In genomic region chr2:230383453-230383852, GRCh38 we compare ENCODE assay signal across 26 cellular contexts. TPM values are rescaled to one million over a fixed set of nuclear protein-coding genes. Genes with fewer than 3 reads are reported as not detected.
"Had no signal": no experiment of that assay in that cellular context is flagged by ENCODE, and none has a peak within 500 bp of the region (broad histone marks: within the 10 kb centered on the region; RNA-seq: fewer than 3 reads in every experiment).

No MANE protein-coding gene starts in this region.

- H3K36me3 ChIP-seq: pancreas, prostate gland, thoracic aorta, uterus had no signal

- H3K9me3 ChIP-seq: left lung, lower lobe of right lung, pancreas, prostate gland, suprapubic skin, thoracic aorta, tibial artery, uterus had no signal

- H3K27me3 ChIP-seq: left lung, pancreas, suprapubic skin, tibial artery, uterus had no signal

- H3K27ac ChIP-seq: left lung, lower lobe of right lung, pancreas, prostate gland, skin epidermis, suprapubic skin, thoracic aorta, tibial artery, uterus had no signal

- H3K4me3 ChIP-seq: left lung, lower lobe of right lung, pancreas, prostate gland, skin epidermis, suprapubic skin, thoracic aorta, tibial artery, uterus had no signal

- H3K4me1 ChIP-seq: left lung, lower lobe of right lung, pancreas, prostate gland, suprapubic skin, tibial artery, uterus had no signal

- DNase-seq: hypothalamus; immature natural killer cell; kidney; left colon; left lung; lower lobe of right lung; mesendoderm; naive B cell; natural killer cell; nucleus accumbens; pancreas; posterior cingulate gyrus; retina; right cardiac atrium; stimulated activated CD4-positive, alpha-beta T cell treated with anti-CD3 and anti-CD28 coated beads, Interleukin-12 subunit alpha, Interleukin-12 subunit beta, amount 100 ng/mL, for 4 hours; stimulated activated CD4-positive, alpha-beta T cell treated with anti-CD3 and anti-CD28 coated beads, Interleukin-4, amount 100 ng/mL, for 24 hours; stimulated activated naive CD4-positive, alpha-beta T cell; tibial artery; uterus had no signal

- ATAC-seq: left colon; left lung; lower lobe of right lung; natural killer cell; pancreas; right cardiac atrium; sciatic nerve; stimulated activated effector memory CD8-positive, alpha-beta T cell treated with anti-CD3 and anti-CD28 coated beads, Interleukin-12 subunit alpha, Interleukin-12 subunit beta, amount 100 ng/mL, for 72 hours had no signal

RNA-seq across cellular contexts. Expression of gene SP100, which starts 32.5 kb away (rescaled TPM):
- polyA plus RNA-seq: neural cell had no signal

RNA-seq across cellular contexts. Expression of gene SP140L, which starts 56.5 kb away (rescaled TPM):
- polyA plus RNA-seq: neural cell had no signal
